Comparison of ENCODE assay signal across 8 cellular contexts in genomic region chr1:53860967-53861411, GRCh38. TPM values are rescaled to one million over a fixed set of nuclear protein-coding genes. Genes with fewer than 3 reads are reported as not detected.
A peak's percentile ranks its signal among the peaks of the same experiment; 100 is the strongest.
DNase-seq lines count a peak whose midpoint lies in the region; ATAC-seq and TF ChIP-seq lines count a peak whose summit lies in the region.

No MANE protein-coding gene starts in this region.

- no peak overlapping the region for H3K4me3 Mint-ChIP-seq in T-cell
- H3K4me3 Mint-ChIP-seq in brain, result no peak overlapping the region

- H3K9me3 Mint-ChIP-seq in T-cell (no peaks in the 10 kb centered on the region), brain (no peaks in the 10 kb centered on the region)

- in situ Hi-C loops in ACHN (cut with HindIII; ENCODE audit: low pct_ligation_motif_present, low pct_unique_long_range_greater_than_20kb, low sequenced_read_pairs), result no loop called here

- peaks cover 0 to 14% (median 7%) of the 10 kb centered on the region in 3 donors for H3K4me1 Mint-ChIP-seq in T-cell
- H3K4me1 Mint-ChIP-seq in brain, result peaks cover 7% of the 10 kb centered on the region

- POLR2A ChIA-PET in T-cell (lab: Charles Lee), result no interaction called here

- H3K36me3 Mint-ChIP-seq in T-cell (peaks cover 24% of the 10 kb centered on the region), brain (peaks cover 17% of the 10 kb centered on the region)

- TF ChIP-seq CTCF in GM12874 (IDR thresholded peaks at IDR 0.05; ENCODE audit: insufficient read depth, low read depth, low read length) (peak; percentile 86), brain (conservative IDR thresholded peaks at IDR 0.05) (peak; percentile 83 to 92)

- CTCF ChIA-PET in T-cell (lab: Charles Lee), result interaction anchor here (0.6 to 5.6 kb wide), 18 partner anchors 9 to 949 kb away, joined by 3 to 91 read pairs (median 6); partner anchors contain the start of genes IFT25 (in 1 of the 2) and LRRC42 (in 1 of the 2)

- no peak overlapping the region for H3K27ac Mint-ChIP-seq in T-cell
- H3K27ac Mint-ChIP-seq in brain, result no peak overlapping the region

- DNase-seq in ACHN (peak; percentile 59), NCI-H1048 (lab: John Stamatoyannopoulos, UW) (peak; percentile 22), T-cell (peak in 33 of 34 experiments; percentile 5 to 58 (median 32)), iris pigment epithelial cell (ENCODE audit: low read depth) (peak; percentile 50)
- peak; percentile 23 for DNase-seq in stimulated activated CD4-positive, alpha-beta T cell treated with anti-CD3 and anti-CD28 coated beads, Interleukin-4, amount 100 ng/mL, for 1 hour

- no peaks in the 10 kb centered on the region for H3K27me3 Mint-ChIP-seq in T-cell
- no peaks in the 10 kb centered on the region for H3K27me3 Mint-ChIP-seq in brain

- peak; percentile 50 to 75 (median 70) for ATAC-seq in T-cell (replicated peaks in 1 of 4)
- ATAC-seq in GM21381 (IDR thresholded peaks at IDR 0.05; ENCODE audit: unreplicated experiment), result no peak

RNA-seq across cellular contexts. Expression of gene NDC1, which starts 22.9 kb away (rescaled TPM):
- total RNA-seq in T-cell, result 10 to 100 TPM in 4 of 5 donors, 1 to 10 TPM in 1; 5.6 to 13.3 (median 12.2) TPM
- 11.5 TPM for polyA plus RNA-seq in brain (ENCODE audit: insufficient read depth, low read depth, low replicate concordance)

RNA-seq across cellular contexts. Expression of gene YIPF1, which starts 28.6 kb away (rescaled TPM):
- total RNA-seq in T-cell, result 10 to 100 TPM; 11.5 to 17.2 (median 14.5) TPM
- polyA plus RNA-seq in brain (ENCODE audit: insufficient read depth, low read depth, low replicate concordance), result 35.3 TPM

RNA-seq across cellular contexts. Expression of gene DIO1, which starts 33.0 kb away (rescaled TPM):
- total RNA-seq in T-cell, result not detected
- polyA plus RNA-seq in brain (ENCODE audit: insufficient read depth, low read depth, low replicate concordance), result not detected
